8 cellular contexts compared by ENCODE assay signal in the genomic region with DNA sequence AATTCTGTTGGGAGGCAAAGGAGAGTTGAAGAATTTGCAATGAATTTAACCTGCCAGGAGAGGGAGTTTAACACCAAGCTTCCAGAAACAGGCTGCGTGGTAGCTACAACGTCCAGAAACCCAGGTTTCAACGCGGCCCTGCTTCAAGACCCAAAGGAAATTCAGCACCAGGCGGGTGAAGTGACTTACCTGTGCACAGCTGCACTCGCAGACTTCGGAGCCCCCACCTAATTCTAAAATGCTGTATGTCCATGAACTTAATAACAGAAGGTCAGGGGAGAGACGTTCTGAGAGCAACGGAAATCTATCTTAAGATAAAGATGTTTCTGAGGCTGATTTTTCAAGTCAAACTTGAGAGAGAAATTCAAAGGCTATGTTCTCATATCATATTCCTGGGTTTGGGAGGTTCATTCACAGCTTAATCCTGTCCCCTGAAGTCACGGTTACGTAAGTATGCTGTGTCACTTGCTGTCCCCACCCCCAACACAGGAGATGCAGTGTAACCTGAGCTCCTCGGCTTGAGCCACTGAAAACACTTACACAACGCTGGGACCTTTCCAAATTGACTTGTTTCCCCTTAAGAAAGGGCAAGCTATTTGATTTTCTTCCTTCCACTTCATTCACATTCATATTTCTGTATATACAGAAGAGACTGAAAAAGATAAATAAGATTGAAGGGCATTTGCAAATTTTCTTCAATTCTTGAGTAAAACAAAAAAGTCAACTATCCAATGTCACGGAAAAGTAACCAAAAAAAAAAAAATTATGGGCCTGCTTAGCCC. TPM values are rescaled to one million over a fixed set of nuclear protein-coding genes. Genes with fewer than 3 reads are reported as not detected.
DNase-seq lines count a peak whose midpoint lies in the region; ATAC-seq and TF ChIP-seq lines count a peak whose summit lies in the region.

No MANE protein-coding gene starts in this region.

- no peak overlapping the region for H3K27ac ChIP-seq in DND-41 (ENCODE audit: low read length)
- H3K27ac ChIP-seq in IMR-90 (ENCODE audit: insufficient read depth, low read length), result peak overlapping the region; percentile 96
- H3K27ac ChIP-seq in Peyer's patch, result peak overlapping the region; percentile 49 to 89 (median 69)
- H3K27ac ChIP-seq in transverse colon, result peak overlapping the region; percentile 87 to 92 (median 88)

- H4K20me1 ChIP-seq in DND-41 (ENCODE audit: insufficient read depth, low read length), result peaks cover 9% of the 10 kb centered on the region; the same call in 1 of the 2 replicates
- no peaks in the 10 kb centered on the region; the same call in 1 of the 2 replicates for H4K20me1 ChIP-seq in IMR-90 (ENCODE audit: insufficient read depth, low read length)

- H3K27me3 ChIP-seq in DND-41 (ENCODE audit: insufficient read depth, low read length, poor library complexity), result no peaks in the 10 kb centered on the region
- no peaks in the 10 kb centered on the region for H3K27me3 ChIP-seq in IMR-90 (ENCODE audit: control insufficient read depth, insufficient read depth, low read length)
- no peaks in the 10 kb centered on the region for H3K27me3 ChIP-seq in Peyer's patch
- H3K27me3 ChIP-seq in transverse colon, result no peaks in the 10 kb centered on the region

- peak overlapping the region; percentile 56; the same call in 1 of the 3 replicates for H2BK15ac ChIP-seq in IMR-90 (ENCODE audit: low read depth, low read length)

- TSS peak; percentile 65 for BruUV-seq in IMR-90 (replicated peaks; lab: Mats Ljungman, UMichigan)

- TF ChIP-seq CTCF in DND-41 (IDR thresholded peaks at IDR 0.05; ENCODE audit: borderline replicate concordance, extremely low read depth, low read length, poor library complexity, severe bottlenecking) (peak; percentile 69), IMR-90 (conservative IDR thresholded peaks at IDR 0.05; ENCODE audit: low read depth, low read length) (peak; percentile 85), Peyer's patch (IDR thresholded peaks at IDR 0.05) (peak; percentile 43 to 80 (median 74)), transverse colon (IDR thresholded peaks at IDR 0.05) (peak; percentile 55 to 76 (median 65))

- peak overlapping the region; percentile 96 for H2BK5ac ChIP-seq in IMR-90 (ENCODE audit: low read depth, low read length, poor library complexity, severe bottlenecking)

- peak overlapping the region; percentile 97 for H3K56ac ChIP-seq in IMR-90 (ENCODE audit: extremely low read depth, insufficient read depth, low read length)

- peak overlapping the region; percentile 50 to 75 for H3K27ac Mint-ChIP-seq in natural killer cell treated with Interleukin-12 subunit alpha and Interleukin-12 subunit beta and Interleukin-15 and Interleukin-18, amount 100 ng/mL, for 72 hours

- TF ChIP-seq POLR2A in IMR-90 (IDR thresholded peaks at IDR 0.05; ENCODE audit: low read depth, low read length) (peak; percentile 50), Peyer's patch (IDR thresholded peaks at IDR 0.05) (no peak), transverse colon (IDR thresholded peaks at IDR 0.05) (no peak)

- peak overlapping the region; percentile 96 for H4K91ac ChIP-seq in IMR-90 (ENCODE audit: insufficient read depth, low read depth, low read length)

- POLR2A ChIA-PET in IMR-90 (lab: Charles Lee; ENCODE audit: unreplicated experiment), result interaction anchor here (0.6 to 1.7 kb wide), 9 partner anchors 22 to 768 kb away, joined by 3 to 9 read pairs (median 5); a partner anchor contains a TSS

- intact Hi-C loops in IMR-90 (cut with micrococcal nuclease), result loop anchor here (1.0 to 10.0 kb wide), 4 partner anchors 22 to 355 kb away; a partner anchor contains a TSS
- intact Hi-C loops in transverse colon (cut with DNase I; ENCODE audit: low total_unique reads), result loop anchor here (10.0 kb wide), 1 partner anchor 75 kb away; no protein-coding TSS in a partner anchor

- H3K4me2 ChIP-seq in DND-41 (ENCODE audit: insufficient read depth, low read length) (no peak overlapping the region), IMR-90 (ENCODE audit: low read depth, low read length) (peak overlapping the region; percentile 92)

- DNase-seq in DND-41, result peak; percentile 33
- peak; percentile 94 for DNase-seq in IMR-90
- DNase-seq in Peyer's patch, result peak; percentile 53 to 79 (median 56)
- peak; percentile 17 for DNase-seq in activated T-helper 9 cell treated with anti-CD3 and anti-CD28 coated beads, Interleukin-2, amount 50 U/mL, for 16 hours (ENCODE audit: low read depth)
- DNase-seq in fibroblast of peridontal ligament (ENCODE audit: extremely low read depth), result peak; percentile 93
- DNase-seq in natural killer cell treated with Interleukin-12 subunit alpha and Interleukin-12 subunit beta and Interleukin-15 and Interleukin-18, amount 100 ng/mL, for 72 hours (ENCODE audit: low spot score), result no peak
- DNase-seq in transverse colon, result peak; percentile 55

- H3K4me1 ChIP-seq in DND-41 (ENCODE audit: insufficient read depth, low read length) (no peaks in the 10 kb centered on the region), IMR-90 (ENCODE audit: control insufficient read depth, insufficient read depth, low read length) (peaks cover 8% of the 10 kb centered on the region), Peyer's patch (peaks cover 0 to 9% (median 3%) of the 10 kb centered on the region in 4 donors), transverse colon (peaks cover 8 to 25% (median 18%) of the 10 kb centered on the region in 4 donors)

- H4K8ac ChIP-seq in IMR-90 (ENCODE audit: low read depth in 2 of 2, low read length in 2 of 2), result peak overlapping the region; percentile 67 to 96

- H3K79me2 ChIP-seq in DND-41 (ENCODE audit: insufficient read depth, low read length), result peaks cover 68% of the 10 kb centered on the region

- H3K9ac ChIP-seq in DND-41 (ENCODE audit: low read depth, low read length), result no peak overlapping the region
- H3K9ac ChIP-seq in IMR-90 (ENCODE audit: low read depth, low read length), result peak overlapping the region; percentile 85

- no peak overlapping the region for H2AFZ ChIP-seq in DND-41 (ENCODE audit: low read depth, low read length)
- H2AFZ ChIP-seq in IMR-90 (replicated peaks; ENCODE audit: low read length, poor library complexity), result peak overlapping the region; percentile 83

- H3K4me1 Mint-ChIP-seq in natural killer cell treated with Interleukin-12 subunit alpha and Interleukin-12 subunit beta and Interleukin-15 and Interleukin-18, amount 100 ng/mL, for 72 hours (ENCODE audit: low read depth in 2 of 2), result peaks cover 27 to 30% of the 10 kb centered on the region in 2 donors

- in situ Hi-C loops in IMR-90 (cut with MboI; ENCODE audit: low sequenced_read_pairs), result no loop called here
- in situ Hi-C loops in transverse colon (cut with MboI; ENCODE audit: low pct_ligation_motif_present in 1 of 4, low pct_unique_long_range_greater_than_20kb in 1 of 4, low sequenced_read_pairs in 3 of 4), result loop anchor here in 2 of 4 donors (10.0 kb wide), 1 partner anchor 75 kb away; no protein-coding TSS in a partner anchor

- peak overlapping the region; percentile 95 for H2AK9ac ChIP-seq in IMR-90 (replicated peaks; ENCODE audit: low read depth, low read length, poor library complexity)

- H3K4me3 ChIP-seq in DND-41 (ENCODE audit: low read depth in 1 of 2, low read length in 2 of 2), result no peak overlapping the region
- no peak overlapping the region for H3K4me3 ChIP-seq in IMR-90 (ENCODE audit: insufficient read depth, low read depth, low read length)
- no peak overlapping the region for H3K4me3 ChIP-seq in Peyer's patch
- H3K4me3 ChIP-seq in transverse colon, result no peak overlapping the region

- peak overlapping the region; percentile 93 for H3K23ac ChIP-seq in IMR-90 (ENCODE audit: low read depth, low read length)

- H3K14ac ChIP-seq in IMR-90 (replicated peaks; ENCODE audit: low read depth, low read length), result peak overlapping the region; percentile 93

- no peaks in the 10 kb centered on the region for H3K36me3 ChIP-seq in DND-41 (ENCODE audit: insufficient read depth, low read length)
- peaks cover 6% of the 10 kb centered on the region for H3K36me3 ChIP-seq in IMR-90 (ENCODE audit: control insufficient read depth, insufficient read depth, low read length)
- no peaks in the 10 kb centered on the region for H3K36me3 ChIP-seq in Peyer's patch
- H3K36me3 ChIP-seq in transverse colon, result no peaks in the 10 kb centered on the region

- no peak for TF ChIP-seq EP300 in transverse colon (IDR thresholded peaks at IDR 0.05; ENCODE audit: low read depth)

- no peaks in the 10 kb centered on the region for H3K36me3 Mint-ChIP-seq in natural killer cell treated with Interleukin-12 subunit alpha and Interleukin-12 subunit beta and Interleukin-15 and Interleukin-18, amount 100 ng/mL, for 72 hours

- H3K79me1 ChIP-seq in IMR-90 (ENCODE audit: low read depth in 1 of 2, low read length in 2 of 2), result peaks cover 19 to 75% of the 10 kb centered on the region in 2 experiments

- peak overlapping the region; percentile 94 for H2AK5ac ChIP-seq in IMR-90 (ENCODE audit: low read depth, low read length)

- H2BK20ac ChIP-seq in IMR-90 (ENCODE audit: low read depth, low read length), result peak overlapping the region; percentile 88

- H3K18ac ChIP-seq in IMR-90 (ENCODE audit: low read depth, low read length), result peak overlapping the region; percentile 90

- 10% methylated on average over 2 of the region's 14 CpGs; no CpG with 5 or more reads in 1 of the 2 experiments for WGBS in IMR-90 (ENCODE audit: extremely low coverage in 2 of 2, insufficient read length in 1 of 2), 2 experiments
- WGBS in transverse colon (ENCODE audit: low coverage in 1 of 2), 2 donors, result 29 to 36% methylated on average over 9 to 14 of the region's 14 CpGs

- peak overlapping the region; percentile 97 for H3K4ac ChIP-seq in IMR-90 (ENCODE audit: low read depth, low read length)

- ATAC-seq in DND-41 (ENCODE audit: insufficient read depth, low read depth) (peak; percentile 71), IMR-90 (ENCODE audit: low read depth) (peak; percentile 46), GM18498 (IDR thresholded peaks at IDR 0.05; ENCODE audit: unreplicated experiment) (no peak)
- peak; percentile 58 to 78 for ATAC-seq in natural killer cell treated with Interleukin-12 subunit alpha and Interleukin-12 subunit beta and Interleukin-15 and Interleukin-18, amount 100 ng/mL, for 72 hours

- H3K9me3 ChIP-seq in DND-41 (ENCODE audit: insufficient read depth, low read length, severe bottlenecking), result no peaks in the 10 kb centered on the region
- H3K9me3 ChIP-seq in IMR-90 (ENCODE audit: control insufficient read depth, insufficient read depth, low read length), result no peaks in the 10 kb centered on the region
- no peaks in the 10 kb centered on the region for H3K9me3 ChIP-seq in Peyer's patch
- no peaks in the 10 kb centered on the region for H3K9me3 ChIP-seq in transverse colon

- H3K9me3 Mint-ChIP-seq in natural killer cell treated with Interleukin-12 subunit alpha and Interleukin-12 subunit beta and Interleukin-15 and Interleukin-18, amount 100 ng/mL, for 72 hours, result no peaks in the 10 kb centered on the region

- peak overlapping the region; percentile 92 for H4K5ac ChIP-seq in IMR-90 (ENCODE audit: low read depth, low read length)

- TF ChIP-seq RAD21 in IMR-90 (IDR thresholded peaks at IDR 0.05; ENCODE audit: low read length), result peak; percentile 91

- peaks cover 18% of the 10 kb centered on the region; the same call in 1 of the 2 replicates for H3K9me1 ChIP-seq in IMR-90 (ENCODE audit: insufficient read depth, low read length)

- peak overlapping the region; percentile 95 for H2BK120ac ChIP-seq in IMR-90 (ENCODE audit: low read depth, low read length)

- H3K27me3 Mint-ChIP-seq in natural killer cell treated with Interleukin-12 subunit alpha and Interleukin-12 subunit beta and Interleukin-15 and Interleukin-18, amount 100 ng/mL, for 72 hours, result no peaks in the 10 kb centered on the region

- dilution Hi-C loops in IMR-90 (cut with HindIII; ENCODE audit: low sequenced_read_pairs, unreplicated experiment), result no loop called here

- CTCF ChIA-PET in IMR-90 (lab: Yijun Ruan, JAX), result interaction anchor here (1.0 to 2.9 kb wide), 8 partner anchors 18 to 91 kb away, joined by 4 to 37 read pairs (median 4); a partner anchor contains a TSS

- peak overlapping the region; percentile 48 for H3K4me3 Mint-ChIP-seq in natural killer cell treated with Interleukin-12 subunit alpha and Interleukin-12 subunit beta and Interleukin-15 and Interleukin-18, amount 100 ng/mL, for 72 hours

RNA-seq across cellular contexts. Expression of a gene that starts 22.7 kb away (rescaled TPM):
- total RNA-seq in IMR-90 (2012; rRNA removed) (54.8 and 58.9 TPM in 2 replicates), Peyer's patch (100 to 1,000 TPM in 1 of 4 donors, 10 to 100 TPM in 3; 55.7 to 167 (median 86.0) TPM), transverse colon (100 to 1,000 TPM in 1 of 4 donors, 10 to 100 TPM in 3; 49.2 to 111 (median 88.6) TPM)
- 35.6 and 38.0 TPM in 2 replicates for polyA plus RNA-seq in IMR-90 (2012; rRNA removed)
- polyA plus RNA-seq in IMR-90 (2012; cell fraction: cytosol; rRNA removed), result 14.5 and 24.5 TPM in 2 replicates
- 33.5 and 72.7 TPM in 2 replicates for polyA plus RNA-seq in IMR-90 (2012; cell fraction: nucleus; rRNA removed; ENCODE audit: low replicate concordance)
- total RNA-seq in natural killer cell treated with Interleukin-12 subunit alpha and Interleukin-12 subunit beta and Interleukin-15 and Interleukin-18, amount 100 ng/mL, for 72 hours, result 100 to 1,000 TPM in 1 of 2 donors, 10 to 100 TPM in 1; 75.4 to 108 TPM
